21 cellular contexts compared by ENCODE assay signal in genomic region chr7:105315357-105315756, GRCh38.
"Had no signal": no experiment of that assay in that cellular context is flagged by ENCODE, and none has a peak within 500 bp of the region (broad histone marks: within the 10 kb centered on the region; RNA-seq: fewer than 3 reads in every experiment).

No MANE protein-coding gene starts in this region.

- ATAC-seq: activated naive CD8-positive, alpha-beta T cell treated with anti-CD3 and anti-CD28 coated beads, Interleukin-2, amount 50 U/mL, for 24 hours; natural killer cell treated with Interleukin-12 subunit alpha and Interleukin-12 subunit beta and Interleukin-15 and Interleukin-18, amount 100 ng/mL, for 72 hours; stimulated activated naive B cell treated with anti-CD40 and anti-IgM and Interleukin-4, amounts not matched to agents 10 μg/mL and 1 μg/mL and 100 μg/mL, for 72 hours had no signal

- H3K4me3 Mint-ChIP-seq: activated naive CD4-positive, alpha-beta T cell treated with anti-CD3 and anti-CD28 coated beads for 36 hours; activated naive CD8-positive, alpha-beta T cell treated with anti-CD3 and anti-CD28 coated beads, Interleukin-2, amount 50 U/mL, for 24 hours; memory B cell; natural killer cell treated with Interleukin-12 subunit alpha and Interleukin-12 subunit beta and Interleukin-15 and Interleukin-18, amount 100 ng/mL, for 72 hours; stimulated activated naive B cell treated with anti-CD40 and anti-IgM and Interleukin-4, amounts not matched to agents 10 μg/mL and 1 μg/mL and 100 μg/mL, for 72 hours had no signal

- H3K36me3 ChIP-seq: cardiac muscle cell, right atrium auricular region, tibial artery, uterus had no signal

- H3K9me3 Mint-ChIP-seq: activated naive CD4-positive, alpha-beta T cell treated with anti-CD3 and anti-CD28 coated beads for 36 hours; activated naive CD8-positive, alpha-beta T cell treated with anti-CD3 and anti-CD28 coated beads, Interleukin-2, amount 50 U/mL, for 24 hours; memory B cell; natural killer cell treated with Interleukin-12 subunit alpha and Interleukin-12 subunit beta and Interleukin-15 and Interleukin-18, amount 100 ng/mL, for 72 hours; stimulated activated naive B cell treated with anti-CD40 and anti-IgM and Interleukin-4, amounts not matched to agents 10 μg/mL and 1 μg/mL and 100 μg/mL, for 72 hours had no signal

- H3K27ac ChIP-seq: right atrium auricular region, skin epidermis, tibial artery, uterus, VCaP had no signal

- H3K4me1 ChIP-seq: right atrium auricular region, tibial artery, uterus had no signal

- H3K27ac Mint-ChIP-seq: activated naive CD4-positive, alpha-beta T cell treated with anti-CD3 and anti-CD28 coated beads for 36 hours; activated naive CD8-positive, alpha-beta T cell treated with anti-CD3 and anti-CD28 coated beads, Interleukin-2, amount 50 U/mL, for 24 hours; memory B cell; natural killer cell treated with Interleukin-12 subunit alpha and Interleukin-12 subunit beta and Interleukin-15 and Interleukin-18, amount 100 ng/mL, for 72 hours; stimulated activated naive B cell treated with anti-CD40 and anti-IgM and Interleukin-4, amounts not matched to agents 10 μg/mL and 1 μg/mL and 100 μg/mL, for 72 hours had no signal

- H3K4me3 ChIP-seq: cardiac muscle cell, right atrium auricular region, skin epidermis, tibial artery, uterus had no signal

- H3K27me3 Mint-ChIP-seq: activated naive CD8-positive, alpha-beta T cell treated with anti-CD3 and anti-CD28 coated beads, Interleukin-2, amount 50 U/mL, for 24 hours; memory B cell; natural killer cell treated with Interleukin-12 subunit alpha and Interleukin-12 subunit beta and Interleukin-15 and Interleukin-18, amount 100 ng/mL, for 72 hours; stimulated activated naive B cell treated with anti-CD40 and anti-IgM and Interleukin-4, amounts not matched to agents 10 μg/mL and 1 μg/mL and 100 μg/mL, for 72 hours had no signal

- DNase-seq: activated CD4-positive, alpha-beta T cell treated with anti-CD3 and anti-CD28 coated beads for 1 hour; activated CD4-positive, alpha-beta T cell treated with anti-CD3 and anti-CD28 coated beads, Interleukin-2, amount 50 U/mL, for 4 hours; activated naive CD4-positive, alpha-beta T cell treated with anti-CD3 and anti-CD28 coated beads for 36 hours; activated naive CD8-positive, alpha-beta T cell treated with anti-CD3 and anti-CD28 coated beads, Interleukin-2, amount 50 U/mL, for 24 hours; activated T-cell treated with anti-CD3 and anti-CD28 coated beads for 4 hours; erythroblast; foreskin fibroblast; glutamatergic neuron; nucleus accumbens; stimulated activated CD4-positive, alpha-beta T cell treated with anti-CD3 and anti-CD28 coated beads, Interleukin-15, amount 100 ng/mL, for 24 hours; stimulated activated CD4-positive, alpha-beta T cell treated with anti-CD3 and anti-CD28 coated beads, Interleukin-4, amount 100 ng/mL, for 1 hour; stimulated activated naive B cell treated with anti-CD40 and anti-IgM and Interleukin-4, amounts not matched to agents 10 μg/mL and 1 μg/mL and 100 μg/mL, for 72 hours; T-helper 1 cell; tibial artery; uterus had no signal

- H3K27me3 ChIP-seq: cardiac muscle cell, right atrium auricular region, tibial artery, uterus had no signal

- H3K9me3 ChIP-seq: right atrium auricular region, tibial artery, uterus had no signal

- H3K36me3 Mint-ChIP-seq: natural killer cell treated with Interleukin-12 subunit alpha and Interleukin-12 subunit beta and Interleukin-15 and Interleukin-18, amount 100 ng/mL, for 72 hours; stimulated activated naive B cell treated with anti-CD40 and anti-IgM and Interleukin-4, amounts not matched to agents 10 μg/mL and 1 μg/mL and 100 μg/mL, for 72 hours had no signal
